ENCODE assay signal across 8 cellular contexts in the genomic region with DNA sequence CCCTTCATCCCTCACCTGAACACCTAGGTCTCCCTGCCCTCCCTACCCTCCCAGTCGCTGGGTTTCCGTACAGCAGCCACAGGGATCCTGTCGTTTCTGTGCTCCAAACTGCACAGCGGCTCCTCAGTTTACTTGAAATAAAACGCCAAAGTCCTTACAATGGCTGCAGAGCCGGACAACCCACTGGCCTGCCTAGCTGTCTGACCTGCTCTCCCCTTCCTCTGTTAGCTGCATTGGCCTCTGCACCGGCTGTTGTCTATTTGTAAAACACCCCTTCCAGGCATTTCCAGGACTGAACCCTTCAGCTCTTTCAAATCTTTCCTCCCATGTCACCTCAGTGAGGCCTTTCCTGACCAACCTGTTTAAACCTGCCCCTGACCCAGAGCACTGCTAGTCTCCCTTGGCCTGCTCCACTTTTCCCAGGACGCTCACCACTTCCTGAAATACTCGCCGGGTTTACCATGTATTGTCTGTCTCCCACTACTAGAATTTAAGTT. TPM values are rescaled to one million over a fixed set of nuclear protein-coding genes. Genes with fewer than 3 reads are reported as not detected.
DNase-seq lines count a peak whose midpoint lies in the region; ATAC-seq and TF ChIP-seq lines count a peak whose summit lies in the region.

No MANE protein-coding gene starts in this region.

- TF ChIP-seq EP300 in upper lobe of left lung (IDR thresholded peaks at IDR 0.05) = no peak

- no peaks in the 10 kb centered on the region for H3K9me3 Mint-ChIP-seq in activated naive CD4-positive, alpha-beta T cell treated with anti-CD3 and anti-CD28 coated beads for 36 hours
- no peaks in the 10 kb centered on the region for H3K9me3 Mint-ChIP-seq in activated naive CD8-positive, alpha-beta T cell treated with anti-CD3 and anti-CD28 coated beads for 36 hours
- no peaks in the 10 kb centered on the region for H3K9me3 Mint-ChIP-seq in memory B cell

- peak overlapping the region in 3 of 4 donors; percentile 50 to 83 (median 79) for H3K4me3 ChIP-seq in upper lobe of left lung

- no peaks in the 10 kb centered on the region for H3K27me3 Mint-ChIP-seq in activated naive CD4-positive, alpha-beta T cell treated with anti-CD3 and anti-CD28 coated beads for 36 hours (ENCODE audit: low read depth)
- H3K27me3 Mint-ChIP-seq in activated naive CD8-positive, alpha-beta T cell treated with anti-CD3 and anti-CD28 coated beads for 36 hours = no peaks in the 10 kb centered on the region
- no peaks in the 10 kb centered on the region for H3K27me3 Mint-ChIP-seq in memory B cell

- no peak for TF ChIP-seq POLR2A in upper lobe of left lung (IDR thresholded peaks at IDR 0.05)

- CTCF ChIA-PET in activated naive CD4-positive, alpha-beta T cell treated with anti-CD3 and anti-CD28 coated beads for 36 hours (lab: Charles Lee) = interaction anchor here (0.8 to 2.3 kb wide), 2 partner anchors 10 to 18 kb away, joined by 4 to 6 read pairs; no protein-coding TSS in a partner anchor

- H3K4me1 ChIP-seq in upper lobe of left lung = peaks cover 52 to 56% (median 54%) of the 10 kb centered on the region in 4 donors

- peak overlapping the region; percentile 98 for H3K4me3 Mint-ChIP-seq in activated naive CD4-positive, alpha-beta T cell treated with anti-CD3 and anti-CD28 coated beads for 36 hours
- H3K4me3 Mint-ChIP-seq in activated naive CD8-positive, alpha-beta T cell treated with anti-CD3 and anti-CD28 coated beads for 36 hours = peak overlapping the region; percentile 73
- peak overlapping the region; percentile 89 for H3K4me3 Mint-ChIP-seq in memory B cell

- peaks cover 0 to 2% (median 0%) of the 10 kb centered on the region in 4 donors for H3K36me3 ChIP-seq in upper lobe of left lung

- TF ChIP-seq CTCF in upper lobe of left lung (IDR thresholded peaks at IDR 0.05) = no peak

- H3K9me3 ChIP-seq in upper lobe of left lung = no peaks in the 10 kb centered on the region

- peaks cover 12% of the 10 kb centered on the region for H3K36me3 Mint-ChIP-seq in activated naive CD4-positive, alpha-beta T cell treated with anti-CD3 and anti-CD28 coated beads for 36 hours (ENCODE audit: low read depth)
- H3K36me3 Mint-ChIP-seq in activated naive CD8-positive, alpha-beta T cell treated with anti-CD3 and anti-CD28 coated beads for 36 hours = peaks cover 17% of the 10 kb centered on the region
- H3K36me3 Mint-ChIP-seq in memory B cell = peaks cover 1% of the 10 kb centered on the region

- peaks cover 66% of the 10 kb centered on the region for H3K4me1 Mint-ChIP-seq in activated naive CD4-positive, alpha-beta T cell treated with anti-CD3 and anti-CD28 coated beads for 36 hours (ENCODE audit: low read depth)
- peaks cover 57% of the 10 kb centered on the region for H3K4me1 Mint-ChIP-seq in activated naive CD8-positive, alpha-beta T cell treated with anti-CD3 and anti-CD28 coated beads for 36 hours
- peaks cover 47% of the 10 kb centered on the region for H3K4me1 Mint-ChIP-seq in memory B cell

- ATAC-seq in memory B cell (ENCODE audit: low read depth) (no peak), upper lobe of left lung (ENCODE audit: low FRiP score in 2 of 2) (no peak), HG02623 (IDR thresholded peaks at IDR 0.05; ENCODE audit: unreplicated experiment) (no peak), HG02970 (IDR thresholded peaks at IDR 0.05; ENCODE audit: low FRiP score, unreplicated experiment) (no peak)

- H3K27me3 ChIP-seq in upper lobe of left lung = no peaks in the 10 kb centered on the region

- WGBS in upper lobe of left lung, 2 donors = 54 to 56% methylated on average over 10 of the region's 10 CpGs

- peak overlapping the region; percentile 99 for H3K27ac Mint-ChIP-seq in activated naive CD4-positive, alpha-beta T cell treated with anti-CD3 and anti-CD28 coated beads for 36 hours
- H3K27ac Mint-ChIP-seq in activated naive CD8-positive, alpha-beta T cell treated with anti-CD3 and anti-CD28 coated beads for 36 hours = peak overlapping the region; percentile 76
- peak overlapping the region; percentile 96 for H3K27ac Mint-ChIP-seq in memory B cell

- DNase-seq in activated naive CD4-positive, alpha-beta T cell treated with anti-CD3 and anti-CD28 coated beads for 36 hours = no peak
- DNase-seq in activated naive CD4-positive, alpha-beta T cell (lab: John Stamatoyannopoulos, UW) = no peak
- no peak for DNase-seq in activated naive CD8-positive, alpha-beta T cell treated with anti-CD3 and anti-CD28 coated beads for 36 hours
- DNase-seq in memory B cell (ENCODE audit: low spot score in 2 of 2) (no peak), upper lobe of left lung (peak in 1 of 2 donors; percentile 41), DMS 273 treated with DMSO at 0.1 percent for 48 hours (lab: John Stamatoyannopoulos, UW) (no peak)

- peak overlapping the region; percentile 97 to 99 (median 98) for H3K27ac ChIP-seq in upper lobe of left lung

- intact Hi-C loops in activated naive CD4-positive, alpha-beta T cell treated with anti-CD3 and anti-CD28 coated beads for 36 hours (cut with micrococcal nuclease) = no loop called here

RNA-seq across cellular contexts. Expression of a gene that starts 9.1 kb away (rescaled TPM):
- total RNA-seq in activated naive CD4-positive, alpha-beta T cell treated with anti-CD3 and anti-CD28 coated beads for 36 hours = 10 to 100 TPM; 70.0 to 75.2 TPM
- 100 to 1,000 TPM in 1 of 2 experiments, 10 to 100 TPM in 1; 99.1 to 101 TPM for total RNA-seq in activated naive CD8-positive, alpha-beta T cell treated with anti-CD3 and anti-CD28 coated beads for 36 hours
- total RNA-seq in upper lobe of left lung = 100 to 1,000 TPM; 148 to 392 (median 277) TPM

RNA-seq across cellular contexts. Expression of a gene that starts 49.4 kb away (rescaled TPM):
- total RNA-seq in activated naive CD4-positive, alpha-beta T cell treated with anti-CD3 and anti-CD28 coated beads for 36 hours = 10 to 100 TPM; 21.5 to 23.6 TPM
- total RNA-seq in activated naive CD8-positive, alpha-beta T cell treated with anti-CD3 and anti-CD28 coated beads for 36 hours = 10 to 100 TPM; 21.2 to 23.7 TPM
- 10 to 100 TPM; 19.6 to 41.2 (median 26.1) TPM for total RNA-seq in upper lobe of left lung
